11 cellular contexts compared by ENCODE assay signal in genomic region chr3:62109534-62109933, GRCh38.
DNase-seq lines count a peak whose midpoint lies in the region; ATAC-seq and TF ChIP-seq lines count a peak whose summit lies in the region.
"Had no signal": no experiment of that assay in that cellular context is flagged by ENCODE, and none has a peak within 500 bp of the region (broad histone marks: within the 10 kb centered on the region; RNA-seq: fewer than 3 reads in every experiment).

No MANE protein-coding gene starts in this region.

- ATAC-seq in mucosa of descending colon (peak; percentile 56), GM19328 (IDR thresholded peaks at IDR 0.05; ENCODE audit: unreplicated experiment) (no peak), GM21423 (IDR thresholded peaks at IDR 0.05; ENCODE audit: unreplicated experiment) (no peak), GM19035 (IDR thresholded peaks at IDR 0.05; ENCODE audit: unreplicated experiment) (no peak)

- H3K36me3 ChIP-seq in MG63 (no peaks in the 10 kb centered on the region), mucosa of descending colon (ENCODE audit: low read depth) (no peaks in the 10 kb centered on the region)
- H3K36me3 ChIP-seq: esophagus muscularis mucosa had no signal

- H3K4me3 ChIP-seq in MG63 (no peak overlapping the region), mucosa of descending colon (no peak overlapping the region)
- H3K4me3 ChIP-seq: esophagus muscularis mucosa had no signal

- H3K4me1 ChIP-seq in mucosa of descending colon (ENCODE audit: low read depth), result no peaks in the 10 kb centered on the region
- H3K4me1 ChIP-seq: esophagus muscularis mucosa had no signal

- H3K9me3 ChIP-seq in MG63 (no peaks in the 10 kb centered on the region), mucosa of descending colon (no peaks in the 10 kb centered on the region)
- H3K9me3 ChIP-seq: esophagus muscularis mucosa had no signal

- DNase-seq in EH (ENCODE audit: low read depth) (peak; percentile 96), MG63 (peak; percentile 44), dedifferentiated amniotic fluid mesenchymal stem cell (ENCODE audit: extremely low spot score) (peak; percentile 62), mucosa of descending colon (no peak), NCI-H2107 (lab: John Stamatoyannopoulos, UW) (no peak)
- DNase-seq: activated T-cell treated with anti-CD3 and anti-CD28 coated beads, Interleukin-2, amount 50 U/mL, for 24 hours; RPMI8226 had no signal

- H3K27me3 ChIP-seq in MG63, result no peaks in the 10 kb centered on the region
- H3K27me3 ChIP-seq: esophagus muscularis mucosa had no signal

- intact Hi-C loops in mucosa of descending colon (cut with DNase I, micrococcal nuclease), result no loop called here

- TF ChIP-seq CTCF in mucosa of descending colon (IDR thresholded peaks at IDR 0.05), result no peak

Comparison
In these comparisons a context has a peak if more than half of its experiments do, and no peak if none do; other contexts are left out.
1. DNase-seq: peak in EH (single experiment), MG63 (single experiment) and dedifferentiated amniotic fluid mesenchymal stem cell (single experiment); none in mucosa of descending colon (0 of 3) and NCI-H2107 (single experiment).